Comparison of ENCODE assay signal across 15 cellular contexts in genomic region chr9:91818226-91818587, GRCh38.
DNase-seq lines count a peak whose midpoint lies in the region; ATAC-seq, FAIRE-seq and TF ChIP-seq lines count a peak whose summit lies in the region.
"Had no signal": no experiment of that assay in that cellular context is flagged by ENCODE, and none has a peak within 500 bp of the region (broad histone marks: within the 10 kb centered on the region; RNA-seq: fewer than 3 reads in every experiment).

No MANE protein-coding gene starts in this region.

- no peaks in the 10 kb centered on the region for H3K36me3 ChIP-seq in GM23248 (ENCODE audit: low read depth)
- no peaks in the 10 kb centered on the region for H3K36me3 ChIP-seq in adipocyte (ENCODE audit: control insufficient read depth, insufficient read depth, low read length, severe bottlenecking)
- H3K36me3 ChIP-seq in keratinocyte (ENCODE audit: control insufficient read depth in 2 of 2, extremely low read depth in 1 of 2, insufficient read depth in 2 of 2, low read length in 2 of 2), result no peaks in the 10 kb centered on the region
- H3K36me3 ChIP-seq in mucosa of descending colon (ENCODE audit: low read depth), result no peaks in the 10 kb centered on the region
- H3K36me3 ChIP-seq: brain microvascular endothelial cell, pancreas had no signal

- H3F3A ChIP-seq in GM23248 (ENCODE audit: insufficient read depth), result peaks cover 11% of the 10 kb centered on the region; the same call in 1 of the 2 replicates

- intact Hi-C loops in sciatic nerve (cut with DNase I) (no loop called here), mucosa of descending colon (cut with DNase I, micrococcal nuclease) (no loop called here)

- peak; percentile 34 for ATAC-seq in sciatic nerve
- ATAC-seq in HG03378 (IDR thresholded peaks at IDR 0.05; ENCODE audit: unreplicated experiment), result no peak
- ATAC-seq in mucosa of descending colon, result no peak

- H3K9me2 ChIP-seq in GM23248 (ENCODE audit: insufficient read depth), result no peaks in the 10 kb centered on the region

- H3K4me1 ChIP-seq in GM23248 (ENCODE audit: insufficient read depth) (peaks cover 24% of the 10 kb centered on the region), adipocyte (ENCODE audit: control insufficient read depth, insufficient read depth, low read length) (peaks cover 23% of the 10 kb centered on the region), keratinocyte (ENCODE audit: control insufficient read depth, extremely low read depth, insufficient read depth, low read length) (no peaks in the 10 kb centered on the region), mucosa of descending colon (ENCODE audit: low read depth) (peaks cover 23% of the 10 kb centered on the region)
- H3K4me1 ChIP-seq: pancreas had no signal

- H2AFZ ChIP-seq in GM23248 (peak overlapping the region; percentile 69; the same call in 1 of the 2 replicates), keratinocyte (ENCODE audit: control insufficient read depth, low read length) (no peak overlapping the region)

- H3K79me2 ChIP-seq in GM23248 (ENCODE audit: insufficient read depth) (no peaks in the 10 kb centered on the region), keratinocyte (ENCODE audit: control insufficient read depth, insufficient read depth, low read length) (no peaks in the 10 kb centered on the region)

- H3K9me3 ChIP-seq in GM23248 (ENCODE audit: low read depth), result no peaks in the 10 kb centered on the region
- peaks cover 4% of the 10 kb centered on the region for H3K9me3 ChIP-seq in adipocyte (ENCODE audit: control insufficient read depth, low read length)
- no peaks in the 10 kb centered on the region for H3K9me3 ChIP-seq in keratinocyte (ENCODE audit: control insufficient read depth, low read depth, low read length)
- H3K9me3 ChIP-seq in mucosa of descending colon, result no peaks in the 10 kb centered on the region
- H3K9me3 ChIP-seq: pancreas had no signal

- peak overlapping the region; percentile 77 for H3K9ac ChIP-seq in GM23248
- peak overlapping the region; percentile 79 for H3K9ac ChIP-seq in adipocyte (ENCODE audit: low read length)
- no peak overlapping the region for H3K9ac ChIP-seq in keratinocyte (ENCODE audit: control insufficient read depth, extremely low read depth, insufficient read depth, low read length)

- H3K27ac ChIP-seq in GM23248, result peak overlapping the region; percentile 83
- H3K27ac ChIP-seq in keratinocyte (ENCODE audit: control insufficient read depth, insufficient read depth, low read length), result no peak overlapping the region
- H3K27ac ChIP-seq: dorsolateral prefrontal cortex, pancreas had no signal

- TF ChIP-seq CTCF in keratinocyte (optimal IDR thresholded peaks at IDR 0.05 in 1 of 3, IDR thresholded peaks at IDR 0.05 in 1 of 3, conservative IDR thresholded peaks at IDR 0.05 in 1 of 3; ENCODE audit: extremely low read depth in 1 of 3, insufficient read depth in 2 of 3, low read length in 3 of 3), result no peak
- no peak for TF ChIP-seq CTCF in mucosa of descending colon (IDR thresholded peaks at IDR 0.05)

- FAIRE-seq in keratinocyte (lab: Jason Lieb, UNC), result no peak
- FAIRE-seq: pancreas, RCC 7860 had no signal

- H3K9me1 ChIP-seq in keratinocyte (ENCODE audit: control insufficient read depth, extremely low read depth, insufficient read depth, low read length), result no peaks in the 10 kb centered on the region

- peak overlapping the region; percentile 62 for H3K4me3 ChIP-seq in GM23248
- H3K4me3 ChIP-seq in adipocyte (ENCODE audit: low read length), result peak overlapping the region; percentile 70
- H3K4me3 ChIP-seq in keratinocyte (ENCODE audit: control insufficient read depth in 2 of 3, extremely low read depth in 1 of 3, insufficient read depth in 2 of 3, low read depth in 1 of 3, low read length in 3 of 3), result no peak overlapping the region
- H3K4me3 ChIP-seq in mucosa of descending colon, result no peak overlapping the region

- dilution Hi-C loops in keratinocyte (cut with MboI; ENCODE audit: extremely low pct_ligation_motif_present, low sequenced_read_pairs), result no loop called here

- no peak for DNase-seq in GM23248
- DNase-seq in adipocyte (ENCODE audit: low read depth), result no peak
- DNase-seq in keratinocyte (ENCODE audit: low read depth, low spot score), result no peak
- DNase-seq in sciatic nerve (ENCODE audit: low spot score), result no peak
- no peak for DNase-seq in mucosa of descending colon
- DNase-seq in NCI-H2029 treated with DMSO at 0.1 percent for 48 hours (lab: John Stamatoyannopoulos, UW), result no peak
- DNase-seq in T-helper 2 cell, result no peak
- DNase-seq: dorsolateral prefrontal cortex; NCI-H1694 treated with DMSO at 0.1 percent for 48 hours; NCI-H524 treated with DMSO at 0.1 percent for 48 hours; pancreas; stimulated activated CD4-positive, alpha-beta T cell treated with anti-CD3 and anti-CD28 coated beads, Interleukin-15, amount 100 ng/mL, for 24 hours had no signal

- H3K4me2 ChIP-seq in GM23248 (ENCODE audit: unreplicated experiment), result peak overlapping the region; percentile 76
- H3K4me2 ChIP-seq in keratinocyte (ENCODE audit: control insufficient read depth, extremely low read depth, insufficient read depth, low read depth, low read length), result peak overlapping the region; percentile 11

- H3K27me3 ChIP-seq in GM23248 (replicated peaks; ENCODE audit: insufficient read depth), result no peaks in the 10 kb centered on the region
- no peaks in the 10 kb centered on the region for H3K27me3 ChIP-seq in adipocyte (replicated peaks; ENCODE audit: control insufficient read depth, insufficient read depth, low read length)
- peaks cover 3% of the 10 kb centered on the region for H3K27me3 ChIP-seq in keratinocyte (ENCODE audit: control insufficient read depth, extremely low read depth, insufficient read depth, low read length)
- H3K27me3 ChIP-seq: brain microvascular endothelial cell, pancreas had no signal

- no peaks in the 10 kb centered on the region for H4K20me1 ChIP-seq in GM23248 (ENCODE audit: insufficient read depth)
- no peaks in the 10 kb centered on the region for H4K20me1 ChIP-seq in keratinocyte (ENCODE audit: control insufficient read depth, extremely low read depth, insufficient read depth, low read length)

- in situ Hi-C loops in GM23248 (cut with MboI), result no loop called here

- WGBS in GM23248 (ENCODE audit: low coverage in 1 of 2, low lambda C conversion rate in 2 of 2, missing lambda C conversion rate in 2 of 2), 2 experiments, result 0 to 2% methylated on average over 3 of the region's 3 CpGs

Comparison
In these comparisons a context has a peak if more than half of its experiments do, and no peak if none do; other contexts are left out.
1. H3K4me3 ChIP-seq: peak in GM23248 (single experiment) and adipocyte (single experiment); none in keratinocyte (0 of 3) and mucosa of descending colon (single experiment).